In the genomic region with DNA sequence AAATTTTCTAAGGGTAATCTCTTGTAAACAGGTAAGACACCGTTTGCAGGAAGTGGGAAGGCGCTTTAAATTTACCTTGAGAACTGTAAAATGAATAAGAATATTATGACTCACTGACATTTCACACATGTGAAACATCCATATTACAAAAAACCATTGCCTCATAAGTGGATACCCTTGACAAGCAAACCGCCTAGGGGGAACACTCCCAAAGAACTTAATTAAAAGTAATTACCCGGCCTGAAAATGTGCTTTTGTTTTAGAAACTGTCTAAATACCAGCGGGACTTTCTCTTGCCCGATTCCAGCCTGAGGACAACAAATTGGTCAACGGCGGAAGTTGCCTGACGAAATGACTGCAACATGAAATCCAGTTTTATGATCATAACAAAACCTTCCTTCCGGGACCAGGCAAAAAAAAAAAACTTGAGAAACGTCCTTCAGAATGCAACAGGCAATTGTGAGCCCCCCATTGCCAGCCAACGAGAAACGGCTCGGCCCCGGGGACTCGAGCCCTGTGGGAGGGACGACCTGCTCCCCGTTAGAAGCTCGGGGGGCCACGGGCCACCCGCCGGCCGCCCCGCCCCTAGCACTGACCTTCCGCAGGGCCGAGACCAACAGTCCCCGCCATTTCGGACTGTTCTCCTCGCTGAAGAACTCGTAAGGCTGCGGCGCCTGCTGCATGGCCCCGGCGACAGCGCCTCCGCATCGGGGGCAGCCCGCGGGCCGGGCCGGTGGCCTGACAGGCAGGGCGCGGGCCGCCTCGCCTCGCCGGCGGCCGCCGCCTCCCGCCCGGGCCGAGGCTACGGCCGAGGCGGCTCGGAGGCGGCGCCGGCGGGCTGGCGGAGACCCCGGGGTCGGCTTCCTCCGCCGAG, we compare ENCODE assay signal across 7 cellular contexts. TPM values are rescaled to one million over a fixed set of nuclear protein-coding genes. Genes with fewer than 3 reads are reported as not detected.
DNase-seq lines count a peak whose midpoint lies in the region; FAIRE-seq and TF ChIP-seq lines count a peak whose summit lies in the region.

No MANE protein-coding gene starts in this region.

- H2AFZ ChIP-seq in Loucy (ENCODE audit: low read length) (peak overlapping the region; percentile 95), smooth muscle cell (ENCODE audit: low read depth) (peak overlapping the region; percentile 38)

- WGBS in smooth muscle cell (ENCODE audit: low lambda C conversion rate): under 1% methylated on average over 65 of the region's 66 CpGs

- no peaks in the 10 kb centered on the region for H3K36me3 ChIP-seq in Loucy (ENCODE audit: insufficient read depth, low read length)
- no peaks in the 10 kb centered on the region for H3K36me3 ChIP-seq in smooth muscle cell (ENCODE audit: low read depth)

- H3K9me2 ChIP-seq in Loucy (replicated peaks; ENCODE audit: low read depth, low read length): no peaks in the 10 kb centered on the region

- H3K4me1 ChIP-seq in Loucy (ENCODE audit: insufficient read depth, low read length, poor library complexity, severe bottlenecking): peaks cover 39% of the 10 kb centered on the region
- peaks cover 12% of the 10 kb centered on the region for H3K4me1 ChIP-seq in smooth muscle cell (ENCODE audit: low read depth)

- no peaks in the 10 kb centered on the region for H3K9me3 ChIP-seq in Loucy (ENCODE audit: insufficient read depth, low read depth, low read length)
- H3K9me3 ChIP-seq in smooth muscle cell (replicated peaks; ENCODE audit: low read depth): no peaks in the 10 kb centered on the region

- H3K9ac ChIP-seq in Loucy (ENCODE audit: low read depth, low read length, poor library complexity, severe bottlenecking) (peak overlapping the region; percentile 75), smooth muscle cell (ENCODE audit: low read depth) (peak overlapping the region; percentile 83)

- H3F3A ChIP-seq in Loucy (ENCODE audit: low read depth) (peaks cover 3% of the 10 kb centered on the region; the same call in 1 of the 2 replicates), smooth muscle cell (ENCODE audit: low read depth) (no peaks in the 10 kb centered on the region)

- H3K4me3 ChIP-seq in GM12865 (ENCODE audit: low read depth, low read length): peak overlapping the region; percentile 86
- peak overlapping the region; percentile 75 for H3K4me3 ChIP-seq in Loucy (ENCODE audit: low read length, poor library complexity, severe bottlenecking)
- peak overlapping the region; percentile 75 to 83 for H3K4me3 ChIP-seq in cardiac fibroblast (replicated peaks in 1 of 2; ENCODE audit: low read depth in 2 of 2, low read length in 2 of 2)
- H3K4me3 ChIP-seq in smooth muscle cell: peak overlapping the region; percentile 79

- H3K79me2 ChIP-seq in Loucy (ENCODE audit: insufficient read depth, low read length): peaks cover 51% of the 10 kb centered on the region
- peaks cover 47% of the 10 kb centered on the region for H3K79me2 ChIP-seq in smooth muscle cell (ENCODE audit: low read depth)

- TF ChIP-seq CTCF in GM12865 (IDR thresholded peaks at IDR 0.05; ENCODE audit: insufficient read depth, low read depth, low read length, missing control alignments) (no peak), Loucy (conservative IDR thresholded peaks at IDR 0.05; ENCODE audit: low read length) (no peak), cardiac fibroblast (IDR thresholded peaks at IDR 0.05; ENCODE audit: low read depth, low read length) (no peak), smooth muscle cell (IDR thresholded peaks at IDR 0.05; ENCODE audit: borderline replicate concordance, insufficient read depth, poor library complexity, severe bottlenecking) (no peak)

- H3K27ac ChIP-seq in smooth muscle cell (ENCODE audit: low read depth): peak overlapping the region; percentile 85

- peaks cover 23% of the 10 kb centered on the region for H4K20me1 ChIP-seq in Loucy (ENCODE audit: insufficient read depth, low read length, poor library complexity, severe bottlenecking)
- peaks cover 47% of the 10 kb centered on the region for H4K20me1 ChIP-seq in smooth muscle cell (ENCODE audit: low read depth)

- peak; percentile 17 for FAIRE-seq in islet of Langerhans (lab: Jason Lieb, UNC)

- H3K27me3 ChIP-seq in Loucy (ENCODE audit: insufficient read depth, low read length, poor library complexity, severe bottlenecking) (no peaks in the 10 kb centered on the region), smooth muscle cell (ENCODE audit: low read depth) (no peaks in the 10 kb centered on the region)

- H3K4me2 ChIP-seq in Loucy (ENCODE audit: low read depth, low read length, poor library complexity, severe bottlenecking) (peak overlapping the region; percentile 93), smooth muscle cell (peak overlapping the region; percentile 90)

- peak; percentile 76 for DNase-seq in GM12865 (ENCODE audit: low read depth)
- peak; percentile 61 for DNase-seq in HCEC 1CT
- DNase-seq in UCSD-AML1 (lab: John Stamatoyannopoulos, UW; ENCODE audit: unreplicated experiment): peak; percentile 57
- peak; percentile 66 to 70 for DNase-seq in cardiac fibroblast (ENCODE audit: low read depth in 2 of 2)
- DNase-seq in smooth muscle cell (lab: John Stamatoyannopoulos, UW; ENCODE audit: unreplicated experiment): peak; percentile 32

RNA-seq across cellular contexts. Expression of gene SOS2, which starts 0.5 kb away (rescaled TPM):
- 37.5 and 42.7 TPM in 2 replicates for total RNA-seq in smooth muscle cell
- 11.8 and 16.0 TPM in 2 replicates for polyA plus RNA-seq in smooth muscle cell

Comparison
In these comparisons a context has a peak if more than half of its experiments do, and no peak if none do; other contexts are left out.
1. Peak in every context shown above with its lines: DNase-seq, H3K4me3 ChIP-seq and H3K27ac ChIP-seq.